In the genomic region with DNA sequence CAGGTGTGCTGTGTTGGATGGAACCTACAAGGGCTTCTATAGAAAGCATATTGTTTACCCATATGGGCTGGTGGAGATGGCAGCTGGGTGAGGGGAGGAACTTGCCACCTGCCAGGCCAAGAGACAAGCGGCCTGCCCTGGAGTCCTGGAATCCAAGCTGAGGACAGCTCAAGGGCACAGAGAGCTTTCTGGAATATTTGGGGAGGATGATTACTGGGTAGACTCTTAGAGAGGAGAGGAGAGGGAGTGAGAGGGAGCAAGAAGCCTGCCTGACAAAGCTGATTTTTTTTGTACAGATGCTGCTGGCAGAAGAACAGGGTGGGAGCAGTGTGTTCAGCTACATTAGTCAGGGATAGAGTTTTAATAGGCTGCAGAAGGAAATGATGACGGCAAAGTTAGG, we compare ENCODE assay signal across 22 cellular contexts.
"Had no signal": no experiment of that assay in that cellular context is flagged by ENCODE, and none has a peak within 500 bp of the region (broad histone marks: within the 10 kb centered on the region; RNA-seq: fewer than 3 reads in every experiment).

No MANE protein-coding gene starts in this region.

- H3K4me1 ChIP-seq: foreskin keratinocyte, pancreas, stomach, testis, upper lobe of left lung had no signal

- ATAC-seq: foreskin keratinocyte; left cardiac atrium; naive thymus-derived CD8-positive, alpha-beta T cell; pancreas; sciatic nerve had no signal

- H3K4me3 Mint-ChIP-seq: activated CD4-positive, alpha-beta memory T cell treated with anti-CD3 and anti-CD28 coated beads, Interleukin-2, amount 10 ng/mL, durations not matched to agents 7 days and 5 days; activated naive CD4-positive, alpha-beta T cell treated with anti-CD3 and anti-CD28 coated beads for 36 hours; activated T-cell treated with anti-CD3 and anti-CD28 coated beads, Interleukin-2, amount 50 U/mL, for 24 hours; brain; endodermal cell; naive thymus-derived CD8-positive, alpha-beta T cell had no signal

- H3K36me3 ChIP-seq: neutrophil, pancreas, stomach, upper lobe of left lung had no signal

- H3K27ac Mint-ChIP-seq: activated CD4-positive, alpha-beta memory T cell treated with anti-CD3 and anti-CD28 coated beads, Interleukin-2, amount 10 ng/mL, durations not matched to agents 7 days and 5 days; activated naive CD4-positive, alpha-beta T cell treated with anti-CD3 and anti-CD28 coated beads for 36 hours; activated T-cell treated with anti-CD3 and anti-CD28 coated beads, Interleukin-2, amount 50 U/mL, for 24 hours; brain; endodermal cell; naive thymus-derived CD8-positive, alpha-beta T cell had no signal

- H3K27me3 Mint-ChIP-seq: activated CD4-positive, alpha-beta memory T cell treated with anti-CD3 and anti-CD28 coated beads, Interleukin-2, amount 10 ng/mL, durations not matched to agents 7 days and 5 days; activated T-cell treated with anti-CD3 and anti-CD28 coated beads, Interleukin-2, amount 50 U/mL, for 24 hours had no signal

- H3K4me1 Mint-ChIP-seq: activated CD4-positive, alpha-beta memory T cell treated with anti-CD3 and anti-CD28 coated beads, Interleukin-2, amount 10 ng/mL, durations not matched to agents 7 days and 5 days; endodermal cell; naive thymus-derived CD8-positive, alpha-beta T cell had no signal

- H3K9me3 Mint-ChIP-seq: activated CD4-positive, alpha-beta memory T cell treated with anti-CD3 and anti-CD28 coated beads, Interleukin-2, amount 10 ng/mL, durations not matched to agents 7 days and 5 days; activated naive CD4-positive, alpha-beta T cell treated with anti-CD3 and anti-CD28 coated beads for 36 hours; activated T-cell treated with anti-CD3 and anti-CD28 coated beads, Interleukin-2, amount 50 U/mL, for 24 hours; brain; endodermal cell had no signal

- H3K27ac ChIP-seq: epithelial cell of prostate, foreskin keratinocyte, hepatocyte, neutrophil, pancreas, stomach, testis, upper lobe of left lung had no signal

- DNase-seq: activated CD4-positive, alpha-beta memory T cell treated with anti-CD3 and anti-CD28 coated beads, Interleukin-2, amount 10 ng/mL, durations not matched to agents 7 days and 5 days; activated CD4-positive, alpha-beta T cell treated with anti-CD3 and anti-CD28 coated beads for 48 hours; activated CD4-positive, CD25-positive, alpha-beta regulatory T cell; activated naive CD4-positive, alpha-beta T cell treated with anti-CD3 and anti-CD28 coated beads for 36 hours; activated T-cell treated with anti-CD3 and anti-CD28 coated beads, Interleukin-2, amount 50 U/mL, for 24 hours; endodermal cell; foreskin keratinocyte; left cardiac atrium; mesendoderm; naive thymus-derived CD8-positive, alpha-beta T cell; pancreas; stimulated activated CD4-positive, alpha-beta T cell treated with anti-CD3 and anti-CD28 coated beads, Interleukin-4, amount 100 ng/mL, for 1 hour; stomach; T1000; testis; upper lobe of left lung had no signal

- H3K36me3 Mint-ChIP-seq: brain; naive thymus-derived CD8-positive, alpha-beta T cell had no signal

- H3K9me3 ChIP-seq: neutrophil, pancreas, stomach, testis, upper lobe of left lung had no signal

- H3K4me3 ChIP-seq: hepatocyte, pancreas, smooth muscle cell, stomach, testis, upper lobe of left lung had no signal

- FAIRE-seq: pancreas had no signal
